Comparison of ENCODE assay signal across 26 cellular contexts in genomic region chr3:149919509-149919908, GRCh38. TPM values are rescaled to one million over a fixed set of nuclear protein-coding genes. Genes with fewer than 3 reads are reported as not detected.
DNase-seq lines count a peak whose midpoint lies in the region; ATAC-seq, FAIRE-seq and TF ChIP-seq lines count a peak whose summit lies in the region.
"Had no signal": no experiment of that assay in that cellular context is flagged by ENCODE, and none has a peak within 500 bp of the region (broad histone marks: within the 10 kb centered on the region; RNA-seq: fewer than 3 reads in every experiment).

No MANE protein-coding gene starts in this region.

- H3K27ac ChIP-seq in HepG2 (ENCODE audit: extremely low read length, insufficient read depth, low read length) = no peak overlapping the region
- no peak overlapping the region for H3K27ac ChIP-seq in right lobe of liver
- H3K27ac ChIP-seq in IMR-90 (ENCODE audit: insufficient read depth, low read length) = no peak overlapping the region
- H3K27ac ChIP-seq in K562 (ENCODE audit: extremely low read depth, low read depth, low read length) = no peak overlapping the region
- no peak overlapping the region for H3K27ac ChIP-seq in naive thymus-derived CD4-positive, alpha-beta T cell (ENCODE audit: low read depth, low read length)
- H3K27ac ChIP-seq: 22Rv1, BLaER1 had no signal

- TF ChIP-seq POLR2A in HepG2 (IDR thresholded peaks at IDR 0.05; ENCODE audit: insufficient read depth in 1 of 2, low read depth in 2 of 2, low read length in 2 of 2) (no peak), right lobe of liver (IDR thresholded peaks at IDR 0.05) (no peak), IMR-90 (IDR thresholded peaks at IDR 0.05; ENCODE audit: low read depth, low read length) (no peak), K562 (conservative IDR thresholded peaks at IDR 0.05) (no peak)

- H3K18ac ChIP-seq in IMR-90 (ENCODE audit: low read depth, low read length) = no peak overlapping the region

- intact Hi-C loops in HepG2 (cut with micrococcal nuclease; ENCODE audit: unreplicated experiment) = no loop called here
- intact Hi-C loops in right lobe of liver (cut with DNase I) = no loop called here
- intact Hi-C loops in IMR-90 (cut with micrococcal nuclease) = loop anchor here (2.0 kb wide), 1 partner anchor 13 kb away; no protein-coding TSS in a partner anchor
- intact Hi-C loops in K562 (cut with micrococcal nuclease) = no loop called here
- intact Hi-C loops in naive thymus-derived CD4-positive, alpha-beta T cell (cut with micrococcal nuclease) = no loop called here

- no peak overlapping the region for H3K23ac ChIP-seq in IMR-90 (ENCODE audit: low read depth, low read length)

- H2AK9ac ChIP-seq in IMR-90 (replicated peaks; ENCODE audit: low read depth, low read length, poor library complexity) = no peak overlapping the region

- H2BK20ac ChIP-seq in IMR-90 (ENCODE audit: low read depth, low read length) = no peak overlapping the region

- H3K4me3 Mint-ChIP-seq in naive thymus-derived CD4-positive, alpha-beta T cell = no peak overlapping the region
- H3K4me3 Mint-ChIP-seq: CD14-positive monocyte; CD4-positive, alpha-beta memory T cell; CD4-positive, CD25-positive, alpha-beta regulatory T cell; CD8-positive, alpha-beta memory T cell had no signal

- H2BK15ac ChIP-seq in IMR-90 (ENCODE audit: low read depth, low read length) = no peak overlapping the region

- TF ChIP-seq EP300 in HepG2 (IDR thresholded peaks at IDR 0.05; ENCODE audit: low read depth in 2 of 2, low read length in 2 of 2) = no peak
- TF ChIP-seq EP300 in HepG2 (CRISPR knock-in tag; IDR thresholded peaks at IDR 0.05; ENCODE audit: borderline replicate concordance) = no peak
- no peak for TF ChIP-seq EP300 in K562 (IDR thresholded peaks at IDR 0.05; ENCODE audit: low read length)

- H3K4me2 ChIP-seq in HepG2 (ENCODE audit: low read depth, low read length) (no peak overlapping the region), IMR-90 (ENCODE audit: low read depth, low read length) (no peak overlapping the region), K562 (ENCODE audit: insufficient read depth, low read length) (no peak overlapping the region)
- H3K4me2 ChIP-seq: BLaER1 had no signal

- BruUV-seq in HepG2 (replicated peaks; lab: Mats Ljungman, UMichigan) (no TSS peak), IMR-90 (replicated peaks; lab: Mats Ljungman, UMichigan) (no TSS peak), K562 (replicated peaks; lab: Mats Ljungman, UMichigan) (no TSS peak)

- H2BK120ac ChIP-seq in IMR-90 (ENCODE audit: low read depth, low read length) = no peak overlapping the region

- CTCF ChIA-PET in HepG2 (lab: Yijun Ruan, JAX; ENCODE audit: low intra/inter-chr PET ratio, low total read pairs) = no interaction called here
- CTCF ChIA-PET in IMR-90 (lab: Yijun Ruan, JAX) = no interaction called here
- CTCF ChIA-PET in K562 (lab: Yijun Ruan, JAX; ENCODE audit: low intra/inter-chr PET ratio) = no interaction called here
- CTCF ChIA-PET in naive thymus-derived CD4-positive, alpha-beta T cell (lab: Charles Lee) = no interaction called here

- H3K56ac ChIP-seq in IMR-90 (ENCODE audit: extremely low read depth, insufficient read depth, low read length) = no peak overlapping the region

- 0 out of 5 replicates have a peak, but pooled peaks cover 0 to 7% of the 10 kb centered on the region in 2 experiments for H3K36me3 ChIP-seq in HepG2 (replicated peaks in 1 of 2; ENCODE audit: control insufficient read depth in 1 of 2, insufficient read depth in 2 of 2, low read length in 2 of 2)
- peaks cover 0 to 6% (median 2%) of the 10 kb centered on the region in 4 donors for H3K36me3 ChIP-seq in right lobe of liver
- no peaks in the 10 kb centered on the region for H3K36me3 ChIP-seq in IMR-90 (ENCODE audit: control insufficient read depth, insufficient read depth, low read length)
- no peaks in the 10 kb centered on the region for H3K36me3 ChIP-seq in K562 (ENCODE audit: control insufficient read depth, insufficient read depth, low read length)
- peaks cover 0 to 13% (median 3%) of the 10 kb centered on the region in 3 experiments for H3K36me3 ChIP-seq in naive thymus-derived CD4-positive, alpha-beta T cell (ENCODE audit: control insufficient read depth in 2 of 3, insufficient read depth in 3 of 3, low read length in 3 of 3)

- POLR2A ChIA-PET in HepG2 (lab: Yijun Ruan, JAX) = no interaction called here
- POLR2A ChIA-PET in IMR-90 (lab: Charles Lee; ENCODE audit: unreplicated experiment) = no interaction called here
- POLR2A ChIA-PET in K562 (lab: Yijun Ruan, JAX) = interaction anchor here (1.0 kb wide), 1 partner anchor 10 kb away, joined by 3 read pairs; no protein-coding TSS in a partner anchor
- POLR2A ChIA-PET in naive thymus-derived CD4-positive, alpha-beta T cell (lab: Charles Lee) = no interaction called here

- no peak overlapping the region for H4K8ac ChIP-seq in IMR-90 (ENCODE audit: low read depth in 2 of 2, low read length in 2 of 2)

- H3K27me3 ChIP-seq in HepG2 (ENCODE audit: control insufficient read depth in 1 of 2, insufficient read depth in 2 of 2, low read length in 2 of 2) (no peaks in the 10 kb centered on the region), right lobe of liver (no peaks in the 10 kb centered on the region), IMR-90 (ENCODE audit: control insufficient read depth, insufficient read depth, low read length) (no peaks in the 10 kb centered on the region), K562 (ENCODE audit: control insufficient read depth in 2 of 2, insufficient read depth in 2 of 2, low read length in 2 of 2) (no peaks in the 10 kb centered on the region)
- H3K27me3 ChIP-seq in naive thymus-derived CD4-positive, alpha-beta T cell (ENCODE audit: control insufficient read depth in 2 of 2, insufficient read depth in 2 of 2, low read length in 2 of 2) = peaks cover 0 to 2% of the 10 kb centered on the region in 2 donors
- H3K27me3 ChIP-seq: BE2C, BLaER1 had no signal

- H3K9ac ChIP-seq in HepG2 (ENCODE audit: insufficient read depth, low read depth, low read length) = no peak overlapping the region
- H3K9ac ChIP-seq in IMR-90 (ENCODE audit: low read depth, low read length) = no peak overlapping the region
- no peak overlapping the region for H3K9ac ChIP-seq in K562 (ENCODE audit: insufficient read depth in 1 of 2, low read depth in 2 of 2, low read length in 2 of 2)
- H3K9ac ChIP-seq: BLaER1 had no signal

- H4K5ac ChIP-seq in IMR-90 (ENCODE audit: low read depth, low read length) = no peak overlapping the region

- no peaks in the 10 kb centered on the region for H3K9me3 ChIP-seq in HepG2 (ENCODE audit: low read length)
- no peaks in the 10 kb centered on the region for H3K9me3 ChIP-seq in right lobe of liver
- no peaks in the 10 kb centered on the region for H3K9me3 ChIP-seq in IMR-90 (ENCODE audit: control insufficient read depth, insufficient read depth, low read length)
- no peaks in the 10 kb centered on the region for H3K9me3 ChIP-seq in K562 (replicated peaks; ENCODE audit: control insufficient read depth, insufficient read depth, low read depth, low read length)
- H3K9me3 ChIP-seq in naive thymus-derived CD4-positive, alpha-beta T cell (ENCODE audit: control insufficient read depth in 2 of 3, low read length in 3 of 3) = no peaks in the 10 kb centered on the region
- H3K9me3 ChIP-seq: BE2C, BLaER1 had no signal

- no peak overlapping the region for H2AK5ac ChIP-seq in IMR-90 (ENCODE audit: low read depth, low read length)

- in situ Hi-C loops in HepG2 (cut with HindIII; ENCODE audit: extremely low pct_ligation_motif_present, low pct_unique_long_range_greater_than_20kb) = no loop called here
- in situ Hi-C loops in IMR-90 (cut with MboI; ENCODE audit: low sequenced_read_pairs) = no loop called here
- in situ Hi-C loops in K562 (cut with MboI) = no loop called here

- no peaks in the 10 kb centered on the region for H3K9me3 Mint-ChIP-seq in naive thymus-derived CD4-positive, alpha-beta T cell
- H3K9me3 Mint-ChIP-seq: CD14-positive monocyte; CD8-positive, alpha-beta memory T cell had no signal

- 98% methylated on average over 3 of the region's 3 CpGs for WGBS in HepG2 (ENCODE audit: low lambda C conversion rate)
- WGBS in right lobe of liver (ENCODE audit: insufficient coverage, low coverage, low lambda C conversion rate, missing lambda C conversion rate) = 100% methylated on average over 3 of the region's 3 CpGs
- WGBS in IMR-90 (ENCODE audit: extremely low coverage in 2 of 2, insufficient read length in 1 of 2), 2 experiments = no CpG with 5 or more reads among the region's 3 CpGs
- WGBS in K562 (ENCODE audit: insufficient coverage, low coverage, missing lambda C conversion rate) = 75% methylated on average over 3 of the region's 3 CpGs

- H3K4ac ChIP-seq in IMR-90 (ENCODE audit: low read depth, low read length) = no peak overlapping the region

- dilution Hi-C loops in IMR-90 (cut with HindIII; ENCODE audit: low sequenced_read_pairs, unreplicated experiment) = no loop called here

- TF ChIP-seq RAD21 in HepG2 (CRISPR knock-in tag; IDR thresholded peaks at IDR 0.05) (no peak), IMR-90 (IDR thresholded peaks at IDR 0.05; ENCODE audit: low read length) (no peak), K562 (CRISPR knock-in tag; conservative IDR thresholded peaks at IDR 0.05 in 1 of 2, IDR thresholded peaks at IDR 0.05 in 1 of 2) (no peak)

- DNase-seq in HepG2 (ENCODE audit: low spot score) (no peak), right lobe of liver (no peak), IMR-90 (no peak), K562 (ENCODE audit: extremely low read depth in 1 of 4, low spot score in 3 of 4) (no peak), activated gamma-delta T cell treated with Interleukin-2 at 50 U/mL for 16 hours (no peak)
- no peak for DNase-seq in naive thymus-derived CD4-positive, alpha-beta T cell
- DNase-seq: ACHN; BE2C; C1 segment of cervical spinal cord; CD4-positive, alpha-beta memory T cell; CD4-positive, CD25-positive, alpha-beta regulatory T cell; CD8-positive, alpha-beta memory T cell; COR-L47; DMS 273 treated with DMSO at 0.1 percent for 48 hours; DMS153; DMS53; DMS79; DND-41; EL; GDM1 had no signal

- H3K79me2 ChIP-seq in HepG2 (ENCODE audit: insufficient read depth, low read length) (no peaks in the 10 kb centered on the region), K562 (ENCODE audit: control insufficient read depth, insufficient read depth, low read length) (no peaks in the 10 kb centered on the region)

- H3K79me1 ChIP-seq in IMR-90 (ENCODE audit: low read depth in 1 of 2, low read length in 2 of 2) = no peaks in the 10 kb centered on the region

- H3K14ac ChIP-seq in IMR-90 (replicated peaks; ENCODE audit: low read depth, low read length) = no peak overlapping the region

- H4K91ac ChIP-seq in IMR-90 (ENCODE audit: insufficient read depth, low read depth, low read length) = no peak overlapping the region

- H3K27me3 Mint-ChIP-seq in naive thymus-derived CD4-positive, alpha-beta T cell = no peaks in the 10 kb centered on the region
- H3K27me3 Mint-ChIP-seq: CD4-positive, alpha-beta memory T cell; CD4-positive, CD25-positive, alpha-beta regulatory T cell; CD8-positive, alpha-beta memory T cell had no signal

- H4K20me1 ChIP-seq in HepG2 (ENCODE audit: insufficient read depth, low read length) (no peaks in the 10 kb centered on the region), IMR-90 (ENCODE audit: insufficient read depth, low read length) (no peaks in the 10 kb centered on the region), K562 (replicated peaks; ENCODE audit: control insufficient read depth, insufficient read depth, low read length) (no peaks in the 10 kb centered on the region)
- H4K20me1 ChIP-seq: BLaER1 had no signal

- H3K4me3 ChIP-seq in HepG2 (replicated peaks in 1 of 3; ENCODE audit: insufficient read depth in 1 of 3, low read depth in 2 of 3, low read length in 3 of 3) (no peak overlapping the region), right lobe of liver (no peak overlapping the region), IMR-90 (ENCODE audit: insufficient read depth, low read depth, low read length) (no peak overlapping the region), K562 (no peak overlapping the region)
- no peak overlapping the region for H3K4me3 ChIP-seq in naive thymus-derived CD4-positive, alpha-beta T cell (ENCODE audit: low read length)
- H3K4me3 ChIP-seq: BLaER1, GM12878 had no signal

- H3K36me3 Mint-ChIP-seq in naive thymus-derived CD4-positive, alpha-beta T cell = peaks cover 5 to 49% (median 41%) of the 10 kb centered on the region in 5 donors

- no peak overlapping the region for H2BK5ac ChIP-seq in IMR-90 (ENCODE audit: low read depth, low read length, poor library complexity, severe bottlenecking)

- ATAC-seq in HepG2 = no peak
- ATAC-seq in right lobe of liver = no peak
- no peak for ATAC-seq in IMR-90 (ENCODE audit: low read depth)
- no peak for ATAC-seq in K562
- no peak for ATAC-seq in GM19023 (IDR thresholded peaks at IDR 0.05; ENCODE audit: unreplicated experiment)
- no peak for ATAC-seq in naive thymus-derived CD4-positive, alpha-beta T cell
- ATAC-seq: GM12878 had no signal

- H3K27ac Mint-ChIP-seq in naive thymus-derived CD4-positive, alpha-beta T cell = no peak overlapping the region
- H3K27ac Mint-ChIP-seq: CD14-positive monocyte; CD4-positive, CD25-positive, alpha-beta regulatory T cell had no signal

- no peak for TF ChIP-seq CTCF in HepG2 (CRISPR knock-in tag; IDR thresholded peaks at IDR 0.05)
- TF ChIP-seq CTCF in right lobe of liver (IDR thresholded peaks at IDR 0.05) = no peak
- no peak for TF ChIP-seq CTCF in IMR-90 (conservative IDR thresholded peaks at IDR 0.05; ENCODE audit: low read depth, low read length)
- TF ChIP-seq CTCF in K562 (IDR thresholded peaks at IDR 0.05 in 2 of 3, conservative IDR thresholded peaks at IDR 0.05 in 1 of 3; ENCODE audit: insufficient read depth in 2 of 3, low read depth in 1 of 3, low read length in 3 of 3) = no peak

- no peak overlapping the region for H2AFZ ChIP-seq in HepG2 (ENCODE audit: low read length)
- H2AFZ ChIP-seq in IMR-90 (replicated peaks; ENCODE audit: low read length, poor library complexity) = no peak overlapping the region
- H2AFZ ChIP-seq in K562 (ENCODE audit: low read depth, low read length) = no peak overlapping the region

- peaks cover 0 to 4% (median 0%) of the 10 kb centered on the region in 7 donors for H3K4me1 Mint-ChIP-seq in naive thymus-derived CD4-positive, alpha-beta T cell

- no peaks in the 10 kb centered on the region for H3K4me1 ChIP-seq in HepG2 (ENCODE audit: insufficient read depth, low read length)
- H3K4me1 ChIP-seq in right lobe of liver = no peaks in the 10 kb centered on the region
- no peaks in the 10 kb centered on the region for H3K4me1 ChIP-seq in IMR-90 (ENCODE audit: control insufficient read depth, insufficient read depth, low read length)
- H3K4me1 ChIP-seq in K562 (replicated peaks in 1 of 2; ENCODE audit: control insufficient read depth in 2 of 2, insufficient read depth in 2 of 2, low read length in 2 of 2) = no peaks in the 10 kb centered on the region
- H3K4me1 ChIP-seq in naive thymus-derived CD4-positive, alpha-beta T cell (ENCODE audit: control insufficient read depth in 2 of 2, insufficient read depth in 2 of 2, low read length in 2 of 2) = no peaks in the 10 kb centered on the region
- H3K4me1 ChIP-seq: BE2C, BLaER1 had no signal

- H3K9me1 ChIP-seq in IMR-90 (ENCODE audit: insufficient read depth, low read length) = no peaks in the 10 kb centered on the region
- H3K9me1 ChIP-seq in K562 (ENCODE audit: control insufficient read depth, insufficient read depth, low read length) = no peaks in the 10 kb centered on the region

- FAIRE-seq in HepG2 (lab: Jason Lieb, UNC) = no peak
- FAIRE-seq in K562 (lab: Jason Lieb, UNC) = no peak
- FAIRE-seq: GM12878, GM12892 had no signal

RNA-seq across cellular contexts. Expression of gene PFN2, which starts 51.2 kb away (rescaled TPM):
- total RNA-seq in HepG2 (2016; rRNA removed; fragmentation: Illumina TruSeq; extraction: Trizol) = 57.3 and 78.2 TPM in 2 replicates
- 14.1 and 15.9 TPM in 2 replicates for total RNA-seq in HepG2 (2016; cell fraction: cytosol; rRNA removed; fragmentation: Illumina TruSeq; extraction: Trizol; ENCODE audit: low read depth)
- 63.6 and 81.2 TPM in 2 replicates for total RNA-seq in HepG2 (2016; cell fraction: insoluble cytoplasmic fraction; rRNA removed; fragmentation: Illumina TruSeq; extraction: Trizol)
- 63.5 and 64.0 TPM in 2 replicates for total RNA-seq in HepG2 (2016; cell fraction: membrane; rRNA removed; fragmentation: Illumina TruSeq; extraction: Trizol)
- 83.3 and 84.7 TPM in 2 replicates for total RNA-seq in HepG2 (2016; cell fraction: nucleus; rRNA removed; fragmentation: Illumina TruSeq; extraction: Trizol)
- 111 and 150 TPM in 2 replicates for polyA plus RNA-seq in HepG2 (2011; rRNA removed)
- 85.5 and 146 TPM in 2 replicates for polyA plus RNA-seq in HepG2 (2011; cell fraction: cytosol; rRNA removed)
- 50.6 and 76.0 TPM in 2 replicates for polyA plus RNA-seq in HepG2 (2011; cell fraction: nucleus; rRNA removed)
- polyA plus RNA-seq in HepG2 (2012) = 69.7 and 92.6 TPM in 2 replicates
- polyA plus RNA-seq in HepG2 (2016; cell fraction: cytosol; fragmentation: Illumina TruSeq; extraction: Trizol; ENCODE audit: low read depth) = 29.4 and 39.2 TPM in 2 replicates
- polyA plus RNA-seq in HepG2 (2016; cell fraction: insoluble cytoplasmic fraction; fragmentation: Illumina TruSeq; extraction: Trizol; ENCODE audit: low read depth) = 181 and 187 TPM in 2 replicates
- 88.1 and 88.4 TPM in 2 replicates for polyA plus RNA-seq in HepG2 (2016; cell fraction: membrane; fragmentation: Illumina TruSeq; extraction: Trizol; ENCODE audit: low read depth)
- 114 and 119 TPM in 2 replicates for polyA plus RNA-seq in HepG2 (2016; cell fraction: nucleus; fragmentation: Illumina TruSeq; extraction: Trizol; ENCODE audit: insufficient read depth, low read depth)
- 17.9 and 40.3 TPM in 2 replicates for polyA minus RNA-seq in HepG2 (2011; rRNA and poly(A)+ RNA removed; ENCODE audit: low replicate concordance)
- 51.7 and 52.6 TPM in 2 replicates for polyA minus RNA-seq in HepG2 (2011; cell fraction: cytosol; rRNA and poly(A)+ RNA removed)
- 84.1 and 93.5 TPM in 2 replicates for polyA minus RNA-seq in HepG2 (2011; cell fraction: nucleus; rRNA and poly(A)+ RNA removed)
- total RNA-seq in right lobe of liver = 10 to 100 TPM in 3 of 6 experiments, 1 to 10 TPM in 3; 1.9 to 12.6 (median 8.5) TPM
- 256 and 342 TPM in 2 replicates for total RNA-seq in IMR-90 (2012; rRNA removed)
- 351 and 444 TPM in 2 replicates for polyA plus RNA-seq in IMR-90 (2012; rRNA removed)
- 146 and 203 TPM in 2 replicates for polyA plus RNA-seq in IMR-90 (2012; cell fraction: cytosol; rRNA removed)
- polyA plus RNA-seq in IMR-90 (2012; cell fraction: nucleus; rRNA removed; ENCODE audit: low replicate concordance) = 78.8 and 268 TPM in 2 replicates
- total RNA-seq in K562 (2011; cell fraction: chromatin; rRNA removed; ENCODE audit: low replicate concordance) = 0.21 and 0.39 TPM in 2 replicates
- total RNA-seq in K562 (2011; cell fraction: nucleolus; rRNA removed) = not detected in 2 replicates
- 0.81 TPM in 1 of 2 replicates, not detected in the other for total RNA-seq in K562 (2011; cell fraction: nucleoplasm; rRNA removed)
- total RNA-seq in K562 (2014; rRNA removed) = 0.32 and 0.53 TPM in 2 replicates
- 0.25 and 0.35 TPM in 2 replicates for total RNA-seq in K562 (2014; rRNA removed; fragmentation: Illumina TruSeq; extraction: Trizol)
- total RNA-seq in K562 (2015; rRNA removed; fragmentation: Illumina TruSeq; extraction: Trizol) = 0.19 and 0.29 TPM in 2 replicates
- total RNA-seq in K562 (2021) = 0.49 and 0.86 TPM in 2 replicates
- polyA plus RNA-seq in K562 (2011; rRNA removed) = 0.22 and 0.35 TPM in 2 replicates
- polyA plus RNA-seq in K562 (2011; cell fraction: cytosol; rRNA removed) = 0.12 and 0.19 TPM in 2 replicates
- polyA plus RNA-seq in K562 (2011; cell fraction: nucleus; rRNA removed) = 0.37 and 0.54 TPM in 2 replicates
- 0.29 and 0.33 TPM in 2 replicates for polyA plus RNA-seq in K562 (2012)
- 0.14 and 0.43 TPM in 2 replicates for polyA plus RNA-seq in K562 (2014; fragmentation: Illumina TruSeq; extraction: Trizol)
- under 1 TPM; 0.14 to 0.45 TPM for polyA plus RNA-seq in K562 (2014; fragmentation: Nextera tagmentation; extraction: Ambion mirVana)
- 0.37 TPM in 1 of 2 replicates, not detected in the other for polyA plus RNA-seq in K562 (2014; rRNA removed)
- polyA minus RNA-seq in K562 (2011; rRNA and poly(A)+ RNA removed) = 0.39 and 0.81 TPM in 2 replicates
- polyA minus RNA-seq in K562 (2011; cell fraction: cytosol; rRNA and poly(A)+ RNA removed) = not detected in 2 replicates
- 0.27 and 0.78 TPM in 2 replicates for polyA minus RNA-seq in K562 (2011; cell fraction: nucleus; rRNA and poly(A)+ RNA removed)
- total RNA-seq in naive thymus-derived CD4-positive, alpha-beta T cell = 10 to 100 TPM in 1 of 5 experiments, 1 to 10 TPM in 3, under 1 TPM in 1; 0.36 to 14.2 (median 9.0) TPM
- polyA plus RNA-seq in naive thymus-derived CD4-positive, alpha-beta T cell = 10 to 100 TPM in 1 of 2 donors, 1 to 10 TPM in 1; 6.5 to 10.4 TPM
- polyA plus RNA-seq: CD14-positive monocyte had no signal

Comparison
In these comparisons a context has a peak if more than half of its experiments do, and no peak if none do; other contexts are left out.
1. Of the 241 proteins assayed by ChIP-seq in both HepG2 and K562: peak only in HepG2: MAFF and MAFK; only in K562: MAFG; in both: none; in neither: 238.